In the genomic region with DNA sequence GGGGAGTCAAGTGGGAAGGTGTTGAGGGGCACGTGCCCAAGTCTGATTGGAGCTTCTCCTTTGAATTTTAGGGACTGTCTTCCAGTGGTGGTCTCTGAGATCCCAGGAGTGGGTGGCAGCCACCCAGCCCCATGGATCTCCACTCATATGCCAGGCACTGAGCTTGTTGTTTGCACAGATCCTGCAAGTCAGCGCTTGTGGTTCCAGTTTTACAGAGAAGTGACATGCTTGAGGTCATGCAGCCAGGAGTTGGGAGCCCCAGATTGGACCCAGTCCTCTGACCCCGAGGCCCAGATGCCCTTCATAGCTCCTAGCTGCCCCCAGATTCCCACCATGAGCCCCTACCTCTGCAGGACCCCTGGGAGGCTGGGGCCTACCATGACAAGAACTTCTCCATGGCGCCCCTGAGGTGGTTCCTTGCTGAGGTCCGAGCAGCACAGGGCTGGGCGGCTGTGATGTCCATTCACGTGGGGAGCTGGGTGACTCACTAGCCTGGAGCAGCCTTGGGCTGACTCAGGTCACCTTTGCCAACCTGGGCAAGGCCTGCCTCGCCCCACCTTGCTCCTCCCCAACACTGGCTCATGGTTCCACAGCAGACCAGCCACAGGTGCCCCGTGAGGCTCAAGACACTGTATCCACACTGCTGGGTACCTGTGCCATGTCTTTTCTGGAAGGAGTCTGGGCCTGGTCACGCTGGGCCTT, we compare ENCODE assay signal across 18 cellular contexts. TPM values are rescaled to one million over a fixed set of nuclear protein-coding genes. Genes with fewer than 3 reads are reported as not detected.
DNase-seq lines count a peak whose midpoint lies in the region; ATAC-seq and TF ChIP-seq lines count a peak whose summit lies in the region.
"Had no signal": no experiment of that assay in that cellular context is flagged by ENCODE, and none has a peak within 500 bp of the region (broad histone marks: within the 10 kb centered on the region; RNA-seq: fewer than 3 reads in every experiment).

No MANE protein-coding gene starts in this region.

- H3K9me3 ChIP-seq in T-helper 17 cell (ENCODE audit: control insufficient read depth, low read length, poor library complexity, severe bottlenecking) = no peaks in the 10 kb centered on the region
- H3K9me3 ChIP-seq in sigmoid colon = no peaks in the 10 kb centered on the region
- H3K9me3 ChIP-seq: heart left ventricle, MG63 had no signal

- no peaks in the 10 kb centered on the region for H3K27me3 ChIP-seq in sigmoid colon
- H3K27me3 ChIP-seq: MG63 had no signal

- ATAC-seq in T-helper 17 cell (no peak), HG02678 (IDR thresholded peaks at IDR 0.05; ENCODE audit: unreplicated experiment) (no peak)
- ATAC-seq: Right ventricle myocardium inferior had no signal

- TF ChIP-seq EP300 in sigmoid colon (IDR thresholded peaks at IDR 0.05) = no peak

- peaks cover 12% of the 10 kb centered on the region for H3K4me1 Mint-ChIP-seq in T-helper 17 cell

- TF ChIP-seq POLR2A in sigmoid colon (IDR thresholded peaks at IDR 0.05) = no peak

- no peak overlapping the region for H3K4me3 ChIP-seq in sigmoid colon
- H3K4me3 ChIP-seq: heart left ventricle, MG63 had no signal

- peak overlapping the region; percentile 21 to 75 (median 68) for H3K27ac ChIP-seq in sigmoid colon
- H3K27ac ChIP-seq: heart left ventricle had no signal

- H3K27me3 Mint-ChIP-seq in T-helper 17 cell = no peaks in the 10 kb centered on the region
- H3K27me3 Mint-ChIP-seq: stimulated activated naive CD8-positive, alpha-beta T cell treated with anti-CD3 and anti-CD28 coated beads, Interleukin-15, Interleukin-2, amounts not matched to agents 100 ng/mL and 50 ng/mL, for 24 hours had no signal

- peak overlapping the region; percentile 59 for H3K27ac Mint-ChIP-seq in T-helper 17 cell
- H3K27ac Mint-ChIP-seq: activated naive CD4-positive, alpha-beta T cell treated with anti-CD3 and anti-CD28 coated beads for 36 hours; stimulated activated naive CD8-positive, alpha-beta T cell treated with anti-CD3 and anti-CD28 coated beads, Interleukin-15, Interleukin-2, amounts not matched to agents 100 ng/mL and 50 ng/mL, for 24 hours had no signal

- intact Hi-C loops in sigmoid colon (cut with DNase I) = no loop called here

- DNase-seq in ELR (ENCODE audit: low read depth) (peak; percentile 73), T-helper 17 cell (no peak), islet precursor cell (peak; percentile 77), sigmoid colon (no peak), T-helper 2 cell (no peak), NCI-H345 treated with DMSO at 0.1 percent for 48 hours (lab: John Stamatoyannopoulos, UW; ENCODE audit: unreplicated experiment) (no peak), iPS-NIHi11 (ENCODE audit: low spot score) (no peak)
- DNase-seq: activated CD4-positive, CD25-positive, alpha-beta regulatory T cell treated with anti-CD3 and anti-CD28 coated beads, Interleukin-2, amount 50 U/mL, for 72 hours; DMS153; heart left ventricle; left cardiac atrium; MG63; natural killer cell; NCI-H2029 treated with DMSO at 0.1 percent for 48 hours had no signal

- no peak for TF ChIP-seq CTCF in sigmoid colon (IDR thresholded peaks at IDR 0.05)

- peaks cover 0 to 76% (median 53%) of the 10 kb centered on the region in 4 donors for H3K4me1 ChIP-seq in sigmoid colon

- no peak overlapping the region for H3K4me3 Mint-ChIP-seq in T-helper 17 cell
- H3K4me3 Mint-ChIP-seq: activated naive CD4-positive, alpha-beta T cell treated with anti-CD3 and anti-CD28 coated beads for 36 hours; natural killer cell; stimulated activated naive CD8-positive, alpha-beta T cell treated with anti-CD3 and anti-CD28 coated beads, Interleukin-15, Interleukin-2, amounts not matched to agents 100 ng/mL and 50 ng/mL, for 24 hours had no signal

- H3K36me3 ChIP-seq in sigmoid colon = no peaks in the 10 kb centered on the region
- H3K36me3 ChIP-seq: heart left ventricle had no signal

- H3K36me3 Mint-ChIP-seq in T-helper 17 cell (ENCODE audit: low read depth) = no peaks in the 10 kb centered on the region
- H3K36me3 Mint-ChIP-seq: natural killer cell had no signal

- WGBS in sigmoid colon, 2 donors = 73 to 84% methylated on average over 10 of the region's 10 CpGs

RNA-seq across cellular contexts. Expression of a gene that starts 47.4 kb away (rescaled TPM):
- 10 to 100 TPM; 18.4 to 18.6 TPM for total RNA-seq in T-helper 17 cell
- total RNA-seq in sigmoid colon = 10 to 100 TPM in 2 of 4 donors, 1 to 10 TPM in 2; 7.4 to 31.9 (median 12.5) TPM
- 10 to 100 TPM in 1 of 3 donors, 1 to 10 TPM in 2; 1.8 to 14.2 (median 2.5) TPM for polyA plus RNA-seq in sigmoid colon

Comparison
In these comparisons a context has a peak if more than half of its experiments do, and no peak if none do; other contexts are left out.
1. DNase-seq: peak in ELR (single experiment) and islet precursor cell (single experiment); none in T-helper 17 cell (0 of 3), sigmoid colon (single experiment), T-helper 2 cell (0 of 5), NCI-H345 treated with DMSO at 0.1 percent for 48 hours (single experiment) and iPS-NIHi11 (single experiment).